In the genomic region with DNA sequence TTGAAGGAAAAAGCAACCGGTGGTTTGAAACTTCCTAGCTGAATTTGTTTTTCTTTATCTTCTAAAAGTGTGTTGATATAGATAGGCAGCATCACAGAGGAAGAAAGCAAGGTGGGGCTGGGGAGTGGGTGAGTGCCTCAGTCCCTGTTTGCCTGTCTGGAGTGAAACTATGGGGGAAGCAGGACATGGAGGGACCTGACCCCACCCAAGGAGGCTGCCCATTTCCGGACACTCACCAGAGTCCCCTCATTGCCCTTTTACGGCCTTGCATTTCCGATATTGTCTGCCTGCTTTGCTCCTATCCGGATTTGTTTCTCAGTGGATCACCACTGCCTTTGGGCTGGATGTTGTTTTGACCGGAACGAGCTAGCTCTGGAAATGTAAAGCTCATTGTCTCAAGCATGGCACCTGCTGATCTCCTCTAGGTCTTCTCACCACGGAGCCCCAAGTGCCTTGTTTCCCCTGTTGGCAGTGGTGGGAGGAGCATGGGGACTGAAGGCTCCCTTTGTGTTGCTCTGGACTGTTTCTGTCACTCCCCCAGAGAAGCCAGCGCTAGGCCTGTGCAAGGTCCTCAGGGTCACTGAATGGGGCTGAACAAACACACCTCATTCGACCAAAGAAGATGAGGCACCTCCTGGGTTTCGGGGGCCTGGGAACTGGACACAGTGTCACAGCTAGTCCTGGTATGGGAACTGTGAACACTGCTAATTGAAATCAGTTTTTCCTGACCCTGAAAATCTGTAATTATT, we compare ENCODE assay signal across 12 cellular contexts. TPM values are rescaled to one million over a fixed set of nuclear protein-coding genes. Genes with fewer than 3 reads are reported as not detected.
DNase-seq lines count a peak whose midpoint lies in the region.
"Had no signal": no experiment of that assay in that cellular context is flagged by ENCODE, and none has a peak within 500 bp of the region (broad histone marks: within the 10 kb centered on the region; RNA-seq: fewer than 3 reads in every experiment).

No MANE protein-coding gene starts in this region.

- H2BK120ac ChIP-seq in neuronal stem cell (ENCODE audit: low read depth, low read length), result no peak overlapping the region

- H3K4me3 ChIP-seq in HUES48 (ENCODE audit: low read depth, low read length) (no peak overlapping the region), neuronal stem cell (ENCODE audit: low read length in 2 of 2) (peak overlapping the region in 1 of 2 donors; percentile 11)
- H3K4me3 ChIP-seq: ovary had no signal

- H2AFZ ChIP-seq in neuronal stem cell (ENCODE audit: low read length), result peak overlapping the region; percentile 34

- H3K79me1 ChIP-seq in neuronal stem cell (ENCODE audit: low read depth, low read length), result no peaks in the 10 kb centered on the region

- no peak overlapping the region for H2BK5ac ChIP-seq in neuronal stem cell (ENCODE audit: low read length)

- H3K4me2 ChIP-seq in neuronal stem cell (ENCODE audit: insufficient read depth, low read length, poor library complexity, severe bottlenecking), result no peak overlapping the region

- no peak overlapping the region for H4K8ac ChIP-seq in neuronal stem cell (ENCODE audit: low read depth, low read length)

- no peak overlapping the region for H3K23ac ChIP-seq in neuronal stem cell (ENCODE audit: low read depth, low read length, poor library complexity)

- no peak overlapping the region for H2BK15ac ChIP-seq in neuronal stem cell (ENCODE audit: low read length)

- no peak overlapping the region for H3K4ac ChIP-seq in neuronal stem cell (ENCODE audit: low read length)

- no peak overlapping the region for H4K91ac ChIP-seq in neuronal stem cell (ENCODE audit: low read depth, low read length, poor library complexity)

- H3K4me1 ChIP-seq in HUES48 (ENCODE audit: control insufficient read depth, insufficient read depth, low read length) (peaks cover 2% of the 10 kb centered on the region), neuronal stem cell (ENCODE audit: control insufficient read depth in 2 of 2, insufficient read depth in 1 of 2, low read depth in 1 of 2, low read length in 2 of 2) (peaks cover 8 to 34% of the 10 kb centered on the region in 2 donors)

- whole genome bisulfite sequencing in neuronal stem cell (ENCODE audit: extremely low coverage in 2 of 2, insufficient read length in 2 of 2, insufficient replicate concordance in 1 of 2), 2 donors, result no CpG with 5 or more reads among the region's 11 CpGs

- H2AK5ac ChIP-seq in neuronal stem cell (ENCODE audit: low read depth, low read length), result no peak overlapping the region

- peak overlapping the region; percentile 78 for H3K27ac ChIP-seq in HUES48 (ENCODE audit: low read depth, low read length)
- H3K27ac ChIP-seq in neuronal stem cell (replicated peaks; ENCODE audit: low read length), result peak overlapping the region; percentile 45
- H3K27ac ChIP-seq: C4-2B had no signal

- intact Hi-C loops in head of caudate nucleus (cut with DNase I), result no loop called here

- no peak overlapping the region for H3K18ac ChIP-seq in neuronal stem cell (ENCODE audit: low read length)

- H3K9me3 ChIP-seq in HUES48 (ENCODE audit: control insufficient read depth, insufficient read depth, low read length), result no peaks in the 10 kb centered on the region
- H3K9me3 ChIP-seq in neuronal stem cell (replicated peaks in 1 of 2; ENCODE audit: control insufficient read depth in 2 of 2, insufficient read depth in 1 of 2, low read depth in 1 of 2, low read length in 2 of 2), result no peaks in the 10 kb centered on the region
- H3K9me3 ChIP-seq: ovary had no signal

- DNase-seq in RPMI7951 (ENCODE audit: low read depth) (peak; percentile 65), head of caudate nucleus (peak; percentile 49 to 93 (median 83)), neuronal stem cell (ENCODE audit: low spot score) (peak; percentile 56), NAMALWA (ENCODE audit: low spot score) (no peak)
- DNase-seq in stimulated activated CD4-positive, alpha-beta T cell treated with anti-CD3 and anti-CD28 coated beads, Interleukin-12 subunit alpha, Interleukin-12 subunit beta, amount 100 ng/mL, for 4 hours, result no peak
- no peak for DNase-seq in stimulated activated naive CD4-positive, alpha-beta T cell (lab: John Stamatoyannopoulos, UW)
- no peak for DNase-seq in activated effector memory CD4-positive, alpha-beta T cell treated with Interleukin-2 at 50 U/mL for 16 hours
- DNase-seq: ovary; stimulated activated CD4-positive, alpha-beta T cell treated with anti-CD3 and anti-CD28 coated beads, Interleukin-4, amount 100 ng/mL, for 1 hour had no signal

- H2BK12ac ChIP-seq in neuronal stem cell (ENCODE audit: low read length), result no peak overlapping the region

- H3K36me3 ChIP-seq in HUES48 (ENCODE audit: control insufficient read depth, insufficient read depth, low read length) (no peaks in the 10 kb centered on the region), neuronal stem cell (replicated peaks in 1 of 2; ENCODE audit: control insufficient read depth in 2 of 2, insufficient read depth in 2 of 2, low read length in 2 of 2) (no peaks in the 10 kb centered on the region)
- H3K36me3 ChIP-seq: ovary had no signal

- H3K27me3 ChIP-seq in HUES48 (ENCODE audit: control insufficient read depth, insufficient read depth, low read length), result peaks cover 7% of the 10 kb centered on the region
- H3K27me3 ChIP-seq in neuronal stem cell (ENCODE audit: control insufficient read depth in 3 of 3, insufficient read depth in 3 of 3, low read depth in 1 of 3, low read length in 3 of 3), result peaks cover 0 to under 1% (median 0%) of the 10 kb centered on the region in 3 experiments
- H3K27me3 ChIP-seq: ovary had no signal

- H3K9ac ChIP-seq in HUES48 (ENCODE audit: low read depth, low read length), result no peak overlapping the region
- H3K9ac ChIP-seq in neuronal stem cell (ENCODE audit: low read depth, low read length, poor library complexity), result no peak overlapping the region

- no peak overlapping the region for H3K14ac ChIP-seq in neuronal stem cell (ENCODE audit: low read length)

RNA-seq across cellular contexts. Expression of gene CLDN11, which starts 7.0 kb away (rescaled TPM):
- total RNA-seq in RPMI7951 (2014; rRNA removed; shearing (Covaris generic)), result 32.3 and 34.4 TPM in 2 replicates
- polyA plus RNA-seq in neuronal stem cell (2013, experiment 1 of 2), result 1.4 TPM
- 1.5 TPM for polyA plus RNA-seq in neuronal stem cell (2013, experiment 2 of 2)
- total RNA-seq: T-helper 2 cell treated with Interferon-gamma antibody and Interleukin-4, amounts not matched to agents 100 ng/mL and 5 ng/mL, for 36 hours had no signal

Comparison
In these comparisons a context has a peak if more than half of its experiments do, and no peak if none do; other contexts are left out.
1. DNase-seq: peak in RPMI7951 (single experiment), head of caudate nucleus (42 of 42) and neuronal stem cell (single experiment); none in stimulated activated CD4-positive, alpha-beta T cell treated with anti-CD3 and anti-CD28 coated beads, Interleukin-12 subunit alpha, Interleukin-12 subunit beta, amount 100 ng/mL, for 4 hours (single experiment), NAMALWA (single experiment), stimulated activated naive CD4-positive, alpha-beta T cell (0 of 6) and activated effector memory CD4-positive, alpha-beta T cell treated with Interleukin-2 at 50 U/mL for 16 hours (single experiment).